In the genomic region with DNA sequence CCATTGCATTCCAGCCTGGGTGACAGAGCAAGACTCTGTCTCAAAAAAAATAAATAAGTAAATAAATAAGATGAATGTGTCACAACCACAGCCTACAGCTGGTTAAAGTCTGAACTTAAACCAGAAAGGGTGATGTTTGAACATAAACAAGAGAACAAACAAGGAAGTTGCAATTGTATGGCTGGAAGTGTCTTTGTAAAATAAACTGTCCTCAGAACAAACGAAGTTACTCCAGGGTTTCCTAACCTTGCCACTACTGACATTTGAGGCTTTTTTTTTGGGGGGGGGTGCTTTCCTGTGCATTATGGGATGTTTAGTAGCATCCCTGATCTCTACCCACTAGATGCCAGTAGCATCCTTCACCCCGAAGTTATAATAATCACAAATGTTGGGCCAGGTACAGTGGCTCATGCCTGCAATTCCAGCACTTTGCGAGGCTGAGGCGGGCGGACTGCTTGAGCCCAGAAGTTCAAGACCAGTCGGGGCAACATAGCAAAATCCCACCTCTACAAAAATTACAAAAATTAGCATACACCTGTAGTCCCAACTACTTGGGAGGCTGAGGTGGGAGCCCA, we compare ENCODE assay signal across 23 cellular contexts.
DNase-seq lines count a peak whose midpoint lies in the region; ATAC-seq and TF ChIP-seq lines count a peak whose summit lies in the region.
"Had no signal": no experiment of that assay in that cellular context is flagged by ENCODE, and none has a peak within 500 bp of the region (broad histone marks: within the 10 kb centered on the region; RNA-seq: fewer than 3 reads in every experiment).

No MANE protein-coding gene starts in this region.

- H3K4me1 Mint-ChIP-seq in T-helper 17 cell (peaks cover 38% of the 10 kb centered on the region), neural crest cell (peaks cover 59% of the 10 kb centered on the region)

- H3K9me3 Mint-ChIP-seq in neural crest cell, result no peaks in the 10 kb centered on the region
- H3K9me3 Mint-ChIP-seq: IgD-negative memory B cell had no signal

- H4K20me1 ChIP-seq in BLaER1, result no peaks in the 10 kb centered on the region

- ATAC-seq in T-helper 17 cell (no peak), HG03039 (IDR thresholded peaks at IDR 0.05; ENCODE audit: unreplicated experiment) (no peak)
- ATAC-seq: PC-3, SK-N-SH treated with all-trans-retinoic acid at 6 μM for 48 hours had no signal

- H3K4me3 ChIP-seq in BLaER1, result no peak overlapping the region

- no peaks in the 10 kb centered on the region for H3K36me3 Mint-ChIP-seq in T-helper 17 cell (ENCODE audit: low read depth)
- H3K36me3 Mint-ChIP-seq in neural crest cell (ENCODE audit: low read depth), result no peaks in the 10 kb centered on the region

- TF ChIP-seq CTCF in neural crest cell (conservative IDR thresholded peaks at IDR 0.05), result no peak

- H3K4me2 ChIP-seq in BLaER1, result peak overlapping the region; percentile 76

- H3K27ac ChIP-seq in BLaER1, result peak overlapping the region; percentile 80
- H3K27ac ChIP-seq: C4-2B had no signal

- peak; percentile 44 for DNase-seq in CD1c-positive myeloid dendritic cell (ENCODE audit: extremely low spot score)
- no peak for DNase-seq in T-helper 17 cell
- DNase-seq in neural crest cell (ENCODE audit: low read depth, low spot score), result no peak
- DNase-seq in cardiac septum (ENCODE audit: low spot score), result no peak
- no peak for DNase-seq in NCI-H146 (lab: John Stamatoyannopoulos, UW)
- DNase-seq: Calu3, DMS79, H7, Kasumi-1, MM.1S, NCI-H1092, NCI-H1436 treated with DMSO at 0.1 percent for 48 hours, NCI-H2029 treated with DMSO at 0.1 percent for 48 hours, NCI-H2171, NCI-H526, PC-3, RPMI8226, SIG-M5 had no signal

- no peak overlapping the region for H3K4me3 Mint-ChIP-seq in T-helper 17 cell
- H3K4me3 Mint-ChIP-seq in neural crest cell, result no peak overlapping the region
- H3K4me3 Mint-ChIP-seq: IgD-negative memory B cell had no signal

- peaks cover 100% of the 10 kb centered on the region for H3K4me1 ChIP-seq in BLaER1

- H3K27ac Mint-ChIP-seq in T-helper 17 cell, result peak overlapping the region; percentile 95
- H3K27ac Mint-ChIP-seq in neural crest cell (ENCODE audit: unreplicated experiment), result peak overlapping the region; percentile 43
- H3K27ac Mint-ChIP-seq: IgD-negative memory B cell had no signal

- peak overlapping the region; percentile 36; the same call in 1 of the 2 replicates for H3K9ac ChIP-seq in BLaER1

- intact Hi-C loops in cardiac septum (cut with DNase I), result no loop called here

- H3K27me3 Mint-ChIP-seq in T-helper 17 cell, result no peaks in the 10 kb centered on the region
- no peaks in the 10 kb centered on the region for H3K27me3 Mint-ChIP-seq in neural crest cell (ENCODE audit: low read depth)
- H3K27me3 Mint-ChIP-seq: IgD-negative memory B cell had no signal

- H3K36me3 ChIP-seq in BLaER1, result peaks cover 20% of the 10 kb centered on the region

- H3K9me3 ChIP-seq in BLaER1 (no peaks in the 10 kb centered on the region), T-helper 17 cell (ENCODE audit: control insufficient read depth, low read length, poor library complexity, severe bottlenecking) (no peaks in the 10 kb centered on the region)

- H3K27me3 ChIP-seq in BLaER1, result no peaks in the 10 kb centered on the region
